ENCODE assay signal across 7 cellular contexts in genomic region chr12:111775205-111776193, GRCh38. TPM values are rescaled to one million over a fixed set of nuclear protein-coding genes. Genes with fewer than 3 reads are reported as not detected.
DNase-seq lines count a peak whose midpoint lies in the region; ATAC-seq and TF ChIP-seq lines count a peak whose summit lies in the region.

No MANE protein-coding gene starts in this region.

- CTCF ChIA-PET in SK-N-SH (lab: Yijun Ruan, JAX), result interaction anchor here (1.0 to 2.6 kb wide), 2 partner anchors 22 to 37 kb away, joined by 3 to 11 read pairs; no protein-coding TSS in a partner anchor

- peaks cover 5% of the 10 kb centered on the region for H3K36me3 Mint-ChIP-seq in neural crest cell (ENCODE audit: low read depth)

- H3K27ac ChIP-seq in SK-N-SH (ENCODE audit: low read depth in 2 of 2, low read length in 1 of 2), result peak overlapping the region; percentile 36 to 70; a peak in 3 of 4 replicates
- no peak overlapping the region for H3K27ac ChIP-seq in MM.1S (ENCODE audit: low read length)

- no peaks in the 10 kb centered on the region for H4K20me1 ChIP-seq in SK-N-SH (ENCODE audit: insufficient read depth)
- H4K20me1 ChIP-seq in MM.1S (ENCODE audit: insufficient read depth, low read length), result no peaks in the 10 kb centered on the region

- peak; percentile 63 for ATAC-seq in GM19035 (IDR thresholded peaks at IDR 0.05; ENCODE audit: unreplicated experiment)
- ATAC-seq in HG03432 (IDR thresholded peaks at IDR 0.05; ENCODE audit: unreplicated experiment), result peak; percentile 70

- peak overlapping the region; percentile 92 for H3K27ac Mint-ChIP-seq in neural crest cell (ENCODE audit: unreplicated experiment)

- H3K4me3 ChIP-seq in SK-N-SH (ENCODE audit: low read depth in 2 of 2, low read length in 1 of 2) (no peak overlapping the region), MM.1S (ENCODE audit: low read length) (no peak overlapping the region)

- POLR2A ChIA-PET in SK-N-SH (lab: Yijun Ruan, JAX), result interaction anchor here (2.1 kb wide), 1 partner anchor 9 kb away, joined by 5 read pairs; the partner anchor contains the start of gene ALDH2

- H3F3A ChIP-seq in SK-N-SH (replicated peaks; ENCODE audit: insufficient read depth), result no peaks in the 10 kb centered on the region
- H3F3A ChIP-seq in MM.1S (ENCODE audit: insufficient read depth, low read length), result no peaks in the 10 kb centered on the region

- H3K9me2 ChIP-seq in SK-N-SH (no peaks in the 10 kb centered on the region), MM.1S (replicated peaks; ENCODE audit: insufficient read depth, low read length) (no peaks in the 10 kb centered on the region)

- H3K9ac ChIP-seq in SK-N-SH (no peak overlapping the region), MM.1S (ENCODE audit: low read length) (no peak overlapping the region)

- peaks cover 32% of the 10 kb centered on the region for H3K4me1 Mint-ChIP-seq in neural crest cell

- peaks cover 0 to 4% of the 10 kb centered on the region in 2 experiments for H3K36me3 ChIP-seq in SK-N-SH (replicated peaks in 1 of 2; ENCODE audit: control insufficient read depth in 1 of 2, insufficient read depth in 2 of 2, low read length in 1 of 2)
- H3K36me3 ChIP-seq in MM.1S (replicated peaks; ENCODE audit: insufficient read depth, low read length), result no peaks in the 10 kb centered on the region

- no peaks in the 10 kb centered on the region for H3K27me3 Mint-ChIP-seq in neural crest cell (ENCODE audit: low read depth)

- H3K79me2 ChIP-seq in SK-N-SH (ENCODE audit: insufficient read depth), result no peaks in the 10 kb centered on the region; the same call in 1 of the 2 replicates
- H3K79me2 ChIP-seq in MM.1S (ENCODE audit: low read length), result no peaks in the 10 kb centered on the region

- H3K4me2 ChIP-seq in SK-N-SH (no peak overlapping the region), MM.1S (ENCODE audit: low read depth, low read length) (no peak overlapping the region)

- H2AFZ ChIP-seq in SK-N-SH (ENCODE audit: low read depth) (no peak overlapping the region), MM.1S (ENCODE audit: low read length) (no peak overlapping the region)

- TF ChIP-seq RAD21 in SK-N-SH (IDR thresholded peaks at IDR 0.05; ENCODE audit: low read length), result no peak

- H3K4me3 Mint-ChIP-seq in neural crest cell, result peak overlapping the region; percentile 31

- no peak for TF ChIP-seq CTCF in SK-N-SH (IDR thresholded peaks at IDR 0.05)
- no peak for TF ChIP-seq CTCF in neural crest cell (conservative IDR thresholded peaks at IDR 0.05)
- TF ChIP-seq CTCF in MM.1S (IDR thresholded peaks at IDR 0.05; ENCODE audit: low read length), result no peak

- H3K4me1 ChIP-seq in SK-N-SH (ENCODE audit: control insufficient read depth in 1 of 2, insufficient read depth in 2 of 2, low read depth in 1 of 2, low read length in 1 of 2), result peaks cover 6 to 19% of the 10 kb centered on the region in 2 experiments; a peak in 2 of 4 replicates
- no peaks in the 10 kb centered on the region for H3K4me1 ChIP-seq in MM.1S (ENCODE audit: low read length)

- no peaks in the 10 kb centered on the region for H3K9me3 ChIP-seq in SK-N-SH
- no peaks in the 10 kb centered on the region for H3K9me3 ChIP-seq in MM.1S (replicated peaks; ENCODE audit: insufficient read depth, low read length)

- no peaks in the 10 kb centered on the region for H3K9me3 Mint-ChIP-seq in neural crest cell

- DNase-seq in SK-N-SH, result peak; percentile 66
- peak; percentile 62 for DNase-seq in fibroblast of gingiva (ENCODE audit: low read depth)
- DNase-seq in neural crest cell (ENCODE audit: low read depth, low spot score), result no peak
- DNase-seq in MM.1S, result no peak
- DNase-seq in activated naive CD4-positive, alpha-beta T cell (lab: John Stamatoyannopoulos, UW), result no peak

- 70% methylated on average over 15 of the region's 15 CpGs for WGBS in SK-N-SH (ENCODE audit: low lambda C conversion rate)

- no peaks in the 10 kb centered on the region for H3K27me3 ChIP-seq in SK-N-SH (ENCODE audit: insufficient read depth)
- no peaks in the 10 kb centered on the region for H3K27me3 ChIP-seq in MM.1S (replicated peaks; ENCODE audit: insufficient read depth, low read length)

- TF ChIP-seq EP300 in SK-N-SH (IDR thresholded peaks at IDR 0.05; ENCODE audit: borderline replicate concordance in 1 of 2, low read depth in 1 of 2, low read length in 1 of 2), result 0 out of 4 replicates have a peak, but pooled peaks of 1 of the 2 experiments have one; percentile 9

TF ChIP-seq in SK-N-SH, 30 proteins besides CTCF, POLR2A, EP300 and RAD21:
- TF ChIP-seq PBX3 (IDR thresholded peaks at IDR 0.05) (no peak), EZH2phosphoT487 (IDR thresholded peaks at IDR 0.05; ENCODE audit: borderline replicate concordance, low read depth) (no peak), FOXJ3 (CRISPR knock-in tag; IDR thresholded peaks at IDR 0.05) (no peak), POLR2AphosphoS5 (IDR thresholded peaks at IDR 0.05; ENCODE audit: low read depth, low read length) (no peak), YY1 (IDR thresholded peaks at IDR 0.05; ENCODE audit: low read depth) (no peak), GATA2 (CRISPR knock-in tag; IDR thresholded peaks at IDR 0.05) (no peak; the same call in 1 of the 2 replicates), SIN3A (IDR thresholded peaks at IDR 0.05; ENCODE audit: borderline replicate concordance, low read depth, low read length) (no peak), MEF2A (IDR thresholded peaks at IDR 0.05; ENCODE audit: borderline replicate concordance, low read depth) (no peak), RXRA (IDR thresholded peaks at IDR 0.05; ENCODE audit: borderline replicate concordance, low read depth) (no peak), NFIC (IDR thresholded peaks at IDR 0.05; ENCODE audit: borderline replicate concordance) (no peak), FOSL2 (IDR thresholded peaks at IDR 0.05; ENCODE audit: borderline replicate concordance, low read depth) (no peak), MXI1 (IDR thresholded peaks at IDR 0.05; ENCODE audit: low read depth, low read length) (no peak), FOXM1 (IDR thresholded peaks at IDR 0.05; ENCODE audit: low read depth) (no peak)

RNA-seq across cellular contexts. Expression of gene ALDH2, which starts 8.8 kb away (rescaled TPM):
- 60.4 and 67.5 TPM in 2 replicates for polyA plus RNA-seq in SK-N-SH (2012; rRNA removed)
- 48.3 and 62.1 TPM in 2 replicates for polyA plus RNA-seq in SK-N-SH (2012; cell fraction: cytosol; rRNA removed)
- 45.4 and 55.7 TPM in 2 replicates for polyA plus RNA-seq in SK-N-SH (2012; cell fraction: nucleus; rRNA removed)
- 62.8 and 65.9 TPM in 2 replicates for total RNA-seq in neural crest cell

Comparison
In these comparisons a context has a peak if more than half of its experiments do, and no peak if none do; other contexts are left out.
1. DNase-seq: peak in SK-N-SH (single experiment) and fibroblast of gingiva (single experiment); none in neural crest cell (single experiment), MM.1S (single experiment) and activated naive CD4-positive, alpha-beta T cell (0 of 4).